8 cellular contexts compared by ENCODE assay signal in the genomic region with DNA sequence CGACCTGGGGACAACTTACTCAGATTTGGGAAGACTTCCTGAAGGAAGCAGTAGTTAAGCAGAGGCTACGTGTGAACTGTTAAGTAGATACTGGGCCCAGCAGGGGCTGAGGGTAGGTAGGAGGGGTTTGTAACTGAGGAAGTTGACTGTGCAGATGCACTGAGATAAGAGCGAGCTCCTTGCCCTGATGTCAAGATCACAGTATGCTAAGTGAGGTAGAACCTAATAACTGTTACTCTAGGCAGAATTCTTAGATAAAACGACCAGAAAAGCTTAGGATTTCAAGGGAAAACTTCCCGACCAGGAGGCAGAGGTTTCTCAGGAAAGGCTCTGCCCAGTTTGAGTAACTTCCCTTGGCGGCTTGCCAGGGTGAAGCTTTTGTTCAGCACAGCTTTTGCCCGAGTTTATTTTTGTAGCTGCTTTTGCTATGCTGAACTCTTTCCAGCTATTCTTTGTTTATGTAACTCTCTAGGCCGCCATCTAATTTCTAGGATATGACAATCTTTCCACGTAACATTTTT.
DNase-seq lines count a peak whose midpoint lies in the region; ATAC-seq, FAIRE-seq and TF ChIP-seq lines count a peak whose summit lies in the region.

No MANE protein-coding gene starts in this region.

- in situ Hi-C loops in K562 (cut with MboI) = no loop called here

- no peak for TF ChIP-seq CTCF in K562 (IDR thresholded peaks at IDR 0.05 in 2 of 3, conservative IDR thresholded peaks at IDR 0.05 in 1 of 3; ENCODE audit: insufficient read depth in 2 of 3, low read depth in 1 of 3, low read length in 3 of 3)

- TF ChIP-seq RAD21 in K562 (CRISPR knock-in tag; conservative IDR thresholded peaks at IDR 0.05 in 1 of 2, IDR thresholded peaks at IDR 0.05 in 1 of 2) = no peak

- H3K27ac ChIP-seq in K562 (ENCODE audit: extremely low read depth, low read depth, low read length) = peak overlapping the region; percentile 78

- no peaks in the 10 kb centered on the region for H3K79me2 ChIP-seq in K562 (ENCODE audit: control insufficient read depth, insufficient read depth, low read length)

- H3K36me3 Mint-ChIP-seq in activated naive CD4-positive, alpha-beta T cell treated with anti-CD3 and anti-CD28 coated beads for 36 hours (ENCODE audit: low read depth) = no peaks in the 10 kb centered on the region
- H3K36me3 Mint-ChIP-seq in activated naive CD4-positive, alpha-beta T cell treated with anti-CD3 and anti-CD28 coated beads, Interleukin-2, amount 10 ng/mL, durations not matched to agents 7 days and 5 days = no peaks in the 10 kb centered on the region
- H3K36me3 Mint-ChIP-seq in natural killer cell treated with Interleukin-12 subunit alpha and Interleukin-12 subunit beta and Interleukin-15 and Interleukin-18, amount 100 ng/mL, for 72 hours = no peaks in the 10 kb centered on the region

- under 1% methylated on average over 8 of the region's 9 CpGs for WGBS in K562 (ENCODE audit: insufficient coverage, low coverage, missing lambda C conversion rate)

- no peak overlapping the region for H3K4me3 Mint-ChIP-seq in activated naive CD4-positive, alpha-beta T cell treated with anti-CD3 and anti-CD28 coated beads for 36 hours
- no peak overlapping the region for H3K4me3 Mint-ChIP-seq in activated naive CD4-positive, alpha-beta T cell treated with anti-CD3 and anti-CD28 coated beads, Interleukin-2, amount 10 ng/mL, durations not matched to agents 7 days and 5 days
- H3K4me3 Mint-ChIP-seq in natural killer cell treated with Interleukin-12 subunit alpha and Interleukin-12 subunit beta and Interleukin-15 and Interleukin-18, amount 100 ng/mL, for 72 hours = no peak overlapping the region

- CTCF ChIA-PET in activated naive CD4-positive, alpha-beta T cell treated with anti-CD3 and anti-CD28 coated beads for 36 hours (lab: Charles Lee) = interaction anchor here (0.6 kb wide), 1 partner anchor 21 kb away, joined by 3 read pairs; no protein-coding TSS in a partner anchor
- CTCF ChIA-PET in activated naive CD4-positive, alpha-beta T cell treated with anti-CD3 and anti-CD28 coated beads, Interleukin-2, amount 10 ng/mL, durations not matched to agents 7 days and 5 days (lab: Charles Lee) = no interaction called here
- CTCF ChIA-PET in K562 (lab: Yijun Ruan, JAX; ENCODE audit: low intra/inter-chr PET ratio) = no interaction called here

- BruUV-seq in K562 (replicated peaks; lab: Mats Ljungman, UMichigan) = no TSS peak

- H3K4me3 ChIP-seq in K562 (no peak overlapping the region), skeletal muscle cell (ENCODE audit: low read depth, low read length) (no peak overlapping the region)

- 0 out of 2 replicates have a peak, but pooled peaks have one; percentile 55 for TF ChIP-seq EP300 in K562 (IDR thresholded peaks at IDR 0.05; ENCODE audit: low read length)

- no peaks in the 10 kb centered on the region for H3K36me3 ChIP-seq in K562 (ENCODE audit: control insufficient read depth, insufficient read depth, low read length)

- H2AFZ ChIP-seq in K562 (ENCODE audit: low read depth, low read length) = peak overlapping the region; percentile 85

- H3K27me3 ChIP-seq in K562 (ENCODE audit: control insufficient read depth in 2 of 2, insufficient read depth in 2 of 2, low read length in 2 of 2) = no peaks in the 10 kb centered on the region

- DNase-seq in activated naive CD4-positive, alpha-beta T cell treated with anti-CD3 and anti-CD28 coated beads for 36 hours = peak; percentile 24
- no peak for DNase-seq in activated naive CD4-positive, alpha-beta T cell treated with anti-CD3 and anti-CD28 coated beads, Interleukin-2, amount 10 ng/mL, durations not matched to agents 7 days and 5 days
- DNase-seq in NCI-H510A (lab: John Stamatoyannopoulos, UW) (peak; percentile 7), K562 (ENCODE audit: extremely low read depth in 1 of 4, low spot score in 3 of 4) (peak; percentile 8 to 79 (median 34)), iPS DF 19.7 (ENCODE audit: low read depth, low spot score) (peak; percentile 50), skeletal muscle cell (ENCODE audit: low read depth) (peak; percentile 56), NCI-H526 treated with DMSO at 0.1 percent for 48 hours (lab: John Stamatoyannopoulos, UW) (no peak)
- no peak for DNase-seq in natural killer cell treated with Interleukin-12 subunit alpha and Interleukin-12 subunit beta and Interleukin-15 and Interleukin-18, amount 100 ng/mL, for 72 hours (ENCODE audit: low spot score)

- peaks cover 9% of the 10 kb centered on the region for H3K4me1 Mint-ChIP-seq in activated naive CD4-positive, alpha-beta T cell treated with anti-CD3 and anti-CD28 coated beads for 36 hours (ENCODE audit: low read depth)
- H3K4me1 Mint-ChIP-seq in activated naive CD4-positive, alpha-beta T cell treated with anti-CD3 and anti-CD28 coated beads, Interleukin-2, amount 10 ng/mL, durations not matched to agents 7 days and 5 days = peaks cover 6% of the 10 kb centered on the region
- peaks cover 0 to 4% of the 10 kb centered on the region in 2 donors for H3K4me1 Mint-ChIP-seq in natural killer cell treated with Interleukin-12 subunit alpha and Interleukin-12 subunit beta and Interleukin-15 and Interleukin-18, amount 100 ng/mL, for 72 hours (ENCODE audit: low read depth in 2 of 2)

- POLR2A ChIA-PET in K562 (lab: Yijun Ruan, JAX) = interaction anchor here (1.2 to 1.5 kb wide), 2 partner anchors 8 to 10 kb away, joined by 3 to 5 read pairs; no protein-coding TSS in a partner anchor

- H3K27ac Mint-ChIP-seq in activated naive CD4-positive, alpha-beta T cell treated with anti-CD3 and anti-CD28 coated beads for 36 hours = no peak overlapping the region
- no peak overlapping the region for H3K27ac Mint-ChIP-seq in activated naive CD4-positive, alpha-beta T cell treated with anti-CD3 and anti-CD28 coated beads, Interleukin-2, amount 10 ng/mL, durations not matched to agents 7 days and 5 days
- no peak overlapping the region for H3K27ac Mint-ChIP-seq in natural killer cell treated with Interleukin-12 subunit alpha and Interleukin-12 subunit beta and Interleukin-15 and Interleukin-18, amount 100 ng/mL, for 72 hours

- intact Hi-C loops in activated naive CD4-positive, alpha-beta T cell treated with anti-CD3 and anti-CD28 coated beads for 36 hours (cut with micrococcal nuclease) = no loop called here
- intact Hi-C loops in K562 (cut with micrococcal nuclease) = no loop called here

- H3K9me3 ChIP-seq in K562 (replicated peaks; ENCODE audit: control insufficient read depth, insufficient read depth, low read depth, low read length) = no peaks in the 10 kb centered on the region

- H3K4me2 ChIP-seq in K562 (ENCODE audit: insufficient read depth, low read length) = peak overlapping the region; percentile 64

- TF ChIP-seq POLR2A in K562 (conservative IDR thresholded peaks at IDR 0.05) = no peak

- FAIRE-seq in K562 (lab: Jason Lieb, UNC) = peak; percentile 88

- no peaks in the 10 kb centered on the region for H3K9me3 Mint-ChIP-seq in activated naive CD4-positive, alpha-beta T cell treated with anti-CD3 and anti-CD28 coated beads for 36 hours
- H3K9me3 Mint-ChIP-seq in activated naive CD4-positive, alpha-beta T cell treated with anti-CD3 and anti-CD28 coated beads, Interleukin-2, amount 10 ng/mL, durations not matched to agents 7 days and 5 days = no peaks in the 10 kb centered on the region
- no peaks in the 10 kb centered on the region for H3K9me3 Mint-ChIP-seq in natural killer cell treated with Interleukin-12 subunit alpha and Interleukin-12 subunit beta and Interleukin-15 and Interleukin-18, amount 100 ng/mL, for 72 hours

- peak overlapping the region in 1 of 2 experiments; percentile 47; a peak in 2 of 4 replicates for H3K9ac ChIP-seq in K562 (ENCODE audit: insufficient read depth in 1 of 2, low read depth in 2 of 2, low read length in 2 of 2)

- no peaks in the 10 kb centered on the region for H3K9me1 ChIP-seq in K562 (ENCODE audit: control insufficient read depth, insufficient read depth, low read length)

- ATAC-seq in K562 = peak; percentile 99
- ATAC-seq in natural killer cell treated with Interleukin-12 subunit alpha and Interleukin-12 subunit beta and Interleukin-15 and Interleukin-18, amount 100 ng/mL, for 72 hours = no peak

- H4K20me1 ChIP-seq in K562 (replicated peaks; ENCODE audit: control insufficient read depth, insufficient read depth, low read length) = no peaks in the 10 kb centered on the region

- H3K27me3 Mint-ChIP-seq in activated naive CD4-positive, alpha-beta T cell treated with anti-CD3 and anti-CD28 coated beads for 36 hours (ENCODE audit: low read depth) = no peaks in the 10 kb centered on the region
- H3K27me3 Mint-ChIP-seq in activated naive CD4-positive, alpha-beta T cell treated with anti-CD3 and anti-CD28 coated beads, Interleukin-2, amount 10 ng/mL, durations not matched to agents 7 days and 5 days = peaks cover 3% of the 10 kb centered on the region
- peaks cover 0 to 5% of the 10 kb centered on the region in 2 donors for H3K27me3 Mint-ChIP-seq in natural killer cell treated with Interleukin-12 subunit alpha and Interleukin-12 subunit beta and Interleukin-15 and Interleukin-18, amount 100 ng/mL, for 72 hours

- H3K4me1 ChIP-seq in K562 (replicated peaks in 1 of 2; ENCODE audit: control insufficient read depth in 2 of 2, insufficient read depth in 2 of 2, low read length in 2 of 2) = peaks cover 0 to 10% of the 10 kb centered on the region in 2 experiments; a peak in 3 of 5 replicates

TF ChIP-seq in K562, 482 proteins besides CTCF, POLR2A, EP300 and RAD21 (continues in another document):
- 0 out of 2 replicates have a peak, but pooled peaks have one; percentile 7 for TF ChIP-seq BCOR (IDR thresholded peaks at IDR 0.05)
- no peak for TF ChIP-seq ZNF133 (CRISPR knock-in tag; IDR thresholded peaks at IDR 0.05)
- TF ChIP-seq IFI16 (CRISPR knock-in tag; IDR thresholded peaks at IDR 0.05) = no peak
- TF ChIP-seq SIRT6 (IDR thresholded peaks at IDR 0.05; ENCODE audit: low read depth, low read length) = no peak
- peak; percentile 52 for TF ChIP-seq ARID1B (IDR thresholded peaks at IDR 0.05)
- TF ChIP-seq PCBP2 (IDR thresholded peaks at IDR 0.05; ENCODE audit: low read depth, low read length, poor library complexity, severe bottlenecking) = no peak
- no peak for TF ChIP-seq CAMTA2 (CRISPR knock-in tag; conservative IDR thresholded peaks at IDR 0.05)
- no peak for TF ChIP-seq FOXK1 (CRISPR knock-in tag; IDR thresholded peaks at IDR 0.05; ENCODE audit: borderline replicate concordance)

Comparison
In these comparisons a context has a peak if more than half of its experiments do, and no peak if none do; other contexts are left out.
1. DNase-seq: peak in activated naive CD4-positive, alpha-beta T cell treated with anti-CD3 and anti-CD28 coated beads for 36 hours (single experiment), NCI-H510A (single experiment), K562 (4 of 4), iPS DF 19.7 (single experiment) and skeletal muscle cell (single experiment); none in activated naive CD4-positive, alpha-beta T cell treated with anti-CD3 and anti-CD28 coated beads, Interleukin-2, amount 10 ng/mL, durations not matched to agents 7 days and 5 days (single experiment), NCI-H526 treated with DMSO at 0.1 percent for 48 hours (single experiment) and natural killer cell treated with Interleukin-12 subunit alpha and Interleukin-12 subunit beta and Interleukin-15 and Interleukin-18, amount 100 ng/mL, for 72 hours (single experiment).